ENCODE assay signal across 10 cellular contexts in genomic region chr16:67183284-67183626, GRCh38. TPM values are rescaled to one million over a fixed set of nuclear protein-coding genes. Genes with fewer than 3 reads are reported as not detected.
DNase-seq lines count a peak whose midpoint lies in the region; ATAC-seq, FAIRE-seq and TF ChIP-seq lines count a peak whose summit lies in the region.
"Had no signal": no experiment of that assay in that cellular context is flagged by ENCODE, and none has a peak within 500 bp of the region (broad histone marks: within the 10 kb centered on the region; RNA-seq: fewer than 3 reads in every experiment).

No MANE protein-coding gene starts in this region.

- H4K20me1 ChIP-seq in astrocyte (ENCODE audit: insufficient read depth, low read length) = peaks cover 58% of the 10 kb centered on the region

- peak overlapping the region; percentile 88; the same call in 1 of the 2 replicates for H3K27ac ChIP-seq in HEK293 (ENCODE audit: extremely low read depth, low read depth, low read length)
- H3K27ac ChIP-seq in astrocyte (ENCODE audit: low read depth, low read length) = peak overlapping the region; percentile 30
- H3K27ac ChIP-seq in layer of hippocampus (ENCODE audit: low read depth, low read length) = peak overlapping the region; percentile 98
- peak overlapping the region in 2 of 3 donors; percentile 89 to 95 for H3K27ac ChIP-seq in thyroid gland

- H3K27ac Mint-ChIP-seq in astrocyte (ENCODE audit: unreplicated experiment) = no peak overlapping the region
- H3K27ac Mint-ChIP-seq: activated naive CD8-positive, alpha-beta T cell treated with anti-CD3 and anti-CD28 coated beads, Interleukin-2, amount 10 ng/mL, durations not matched to agents 7 days and 5 days; IgD-negative memory B cell; T-helper 1 cell treated with Interleukin-12 subunit alpha and Interleukin-12 subunit beta and Interleukin-4 antibody, amounts not matched to agents 30 μg/mL and 1 μg/mL, for 36 hours had no signal

- H3K4me3 ChIP-seq in HEK293 (ENCODE audit: low read depth, low read length) = peak overlapping the region; percentile 84
- H3K4me3 ChIP-seq in astrocyte (ENCODE audit: insufficient read depth, low read depth, low read length) = peak overlapping the region; percentile 70
- H3K4me3 ChIP-seq in thyroid gland (replicated peaks in 1 of 3) = peak overlapping the region in 1 of 3 donors; percentile 69

- no peak for TF ChIP-seq CTCF in HEK293 (tag by site-specific recombination; IDR thresholded peaks at IDR 0.05)
- TF ChIP-seq CTCF in astrocyte (IDR thresholded peaks at IDR 0.05; ENCODE audit: insufficient read depth, low read depth, low read length) = no peak
- TF ChIP-seq CTCF in thyroid gland (IDR thresholded peaks at IDR 0.05) = no peak

- peaks cover 5% of the 10 kb centered on the region for H3K36me3 Mint-ChIP-seq in astrocyte (ENCODE audit: low read depth, unreplicated experiment)
- H3K36me3 Mint-ChIP-seq: IgD-negative memory B cell had no signal

- H3K9me3 Mint-ChIP-seq in astrocyte (ENCODE audit: unreplicated experiment) = no peaks in the 10 kb centered on the region
- H3K9me3 Mint-ChIP-seq: activated naive CD8-positive, alpha-beta T cell treated with anti-CD3 and anti-CD28 coated beads, Interleukin-2, amount 10 ng/mL, durations not matched to agents 7 days and 5 days; IgD-negative memory B cell; T-helper 1 cell treated with Interleukin-12 subunit alpha and Interleukin-12 subunit beta and Interleukin-4 antibody, amounts not matched to agents 30 μg/mL and 1 μg/mL, for 36 hours had no signal

- peaks cover 5% of the 10 kb centered on the region for H3K27me3 Mint-ChIP-seq in astrocyte (ENCODE audit: low read depth, unreplicated experiment)

- H3K4me2 ChIP-seq in astrocyte (ENCODE audit: low read length) = peak overlapping the region; percentile 91

- peaks cover 23% of the 10 kb centered on the region for H3K79me2 ChIP-seq in astrocyte (ENCODE audit: insufficient read depth, low read length)

- CTCF ChIA-PET in HEK293 (lab: Yijun Ruan, JAX) = interaction anchor here (0.5 to 1.5 kb wide), 7 partner anchors 9 to 231 kb away, joined by 3 to 6 read pairs (median 3); no protein-coding TSS in a partner anchor

- H3K4me1 Mint-ChIP-seq in astrocyte (ENCODE audit: low read depth, unreplicated experiment) = peaks cover 15% of the 10 kb centered on the region

- intact Hi-C loops in thyroid gland (cut with DNase I) = loop anchor here (10.0 kb wide), 2 partner anchors 208 to 288 kb away; no protein-coding TSS in a partner anchor

- DNase-seq in astrocyte (ENCODE audit: low read depth) (no peak), thyroid gland (no peak), mucosa of gallbladder (ENCODE audit: low spot score) (no peak), glomerular visceral epithelial cell (ENCODE audit: extremely low spot score) (no peak)

- H3K27me3 ChIP-seq in astrocyte (ENCODE audit: insufficient read depth, low read length) (no peaks in the 10 kb centered on the region), layer of hippocampus (ENCODE audit: control insufficient read depth, insufficient read depth, low read length) (no peaks in the 10 kb centered on the region), thyroid gland (no peaks in the 10 kb centered on the region)

- no peak overlapping the region for H3K4me3 Mint-ChIP-seq in astrocyte (ENCODE audit: unreplicated experiment)
- H3K4me3 Mint-ChIP-seq: activated naive CD8-positive, alpha-beta T cell treated with anti-CD3 and anti-CD28 coated beads, Interleukin-2, amount 10 ng/mL, durations not matched to agents 7 days and 5 days; IgD-negative memory B cell; T-helper 1 cell treated with Interleukin-12 subunit alpha and Interleukin-12 subunit beta and Interleukin-4 antibody, amounts not matched to agents 30 μg/mL and 1 μg/mL, for 36 hours had no signal

- H3K9ac ChIP-seq in astrocyte (ENCODE audit: low read length) = peak overlapping the region; percentile 90

- peak overlapping the region; percentile 94 for H2AFZ ChIP-seq in astrocyte (ENCODE audit: low read depth, low read length)

- POLR2A ChIA-PET in HEK293 (lab: Yijun Ruan, JAX) = interaction anchor here (1.1 kb wide), 2 partner anchors 9 to 23 kb away, joined by 3 read pairs; no protein-coding TSS in a partner anchor

- WGBS in thyroid gland, 2 donors = 12% methylated on average over 11 of the region's 11 CpGs

- peaks cover 9% of the 10 kb centered on the region for H3K4me1 ChIP-seq in HEK293 (ENCODE audit: control insufficient read depth, insufficient read depth, low read length)
- H3K4me1 ChIP-seq in astrocyte (ENCODE audit: insufficient read depth, low read length) = peaks cover 33% of the 10 kb centered on the region
- H3K4me1 ChIP-seq in thyroid gland = peaks cover 20 to 32% of the 10 kb centered on the region in 2 donors

- no peak for ATAC-seq in GM21447 (IDR thresholded peaks at IDR 0.05; ENCODE audit: unreplicated experiment)

- no peaks in the 10 kb centered on the region for H3K9me3 ChIP-seq in HEK293 (ENCODE audit: control insufficient read depth, insufficient read depth, low read depth, low read length)
- no peaks in the 10 kb centered on the region for H3K9me3 ChIP-seq in astrocyte (ENCODE audit: insufficient read depth, low read depth, low read length)
- H3K9me3 ChIP-seq in thyroid gland = no peaks in the 10 kb centered on the region

- FAIRE-seq in astrocyte (lab: Jason Lieb, UNC) = no peak

- TF ChIP-seq POLR2A in thyroid gland (IDR thresholded peaks at IDR 0.05) = no peak

- peaks cover 0 to 22% of the 10 kb centered on the region in 2 experiments; a peak in 1 of 3 replicates for H3K36me3 ChIP-seq in HEK293 (ENCODE audit: control insufficient read depth in 2 of 2, insufficient read depth in 1 of 2, low read length in 2 of 2)
- H3K36me3 ChIP-seq in astrocyte (ENCODE audit: insufficient read depth, low read length) = no peaks in the 10 kb centered on the region
- H3K36me3 ChIP-seq in thyroid gland = no peaks in the 10 kb centered on the region

TF ChIP-seq in HEK293, 187 proteins besides CTCF, POLR2A, EP300 and RAD21:
- peak; percentile 69 for TF ChIP-seq ZFP3 (tag by site-specific recombination; IDR thresholded peaks at IDR 0.05; ENCODE audit: low read depth)
- 0 out of 2 replicates have a peak, but pooled peaks have one; percentile 16 for TF ChIP-seq GLI4 (tag by site-specific recombination; IDR thresholded peaks at IDR 0.05)
- TF ChIP-seq ZBTB1 (tag by site-specific recombination; IDR thresholded peaks at IDR 0.05) = no peak
- no peak for TF ChIP-seq TRIM28 (IDR thresholded peaks at IDR 0.05; ENCODE audit: borderline replicate concordance, low read length)
- TF ChIP-seq ZNF24 (tag by site-specific recombination; IDR thresholded peaks at IDR 0.05) = peak; percentile 64; the same call in 1 of the 2 replicates
- no peak for TF ChIP-seq ZNF792 (tag by site-specific recombination; IDR thresholded peaks at IDR 0.05)
- no peak for TF ChIP-seq ZSCAN4 (tag by site-specific recombination; IDR thresholded peaks at IDR 0.05)
- peak; percentile 65; the same call in 1 of the 2 replicates for TF ChIP-seq ZNF366 (tag by site-specific recombination; conservative IDR thresholded peaks at IDR 0.05)
- TF ChIP-seq ZNF239 (tag by site-specific recombination; IDR thresholded peaks at IDR 0.05) = no peak

RNA-seq across cellular contexts. Expression of gene MATCAP1, which starts 0.5 kb away (rescaled TPM):
- 26.1 TPM in 2 replicates for total RNA-seq in astrocyte
- total RNA-seq in thyroid gland = 10 to 100 TPM; 20.3 to 50.0 (median 32.4) TPM
- 68.4 TPM for total RNA-seq in mucosa of gallbladder

RNA-seq across cellular contexts. Expression of gene EXOC3L1, which starts 6.7 kb away (rescaled TPM):
- total RNA-seq in astrocyte = 0.45 and 0.62 TPM in 2 replicates
- total RNA-seq in thyroid gland = 1 to 10 TPM; 5.9 to 8.6 (median 7.6) TPM
- 3.2 TPM for total RNA-seq in mucosa of gallbladder
- total RNA-seq: activated naive CD8-positive, alpha-beta T cell treated with anti-CD3 and anti-CD28 coated beads, Interleukin-2, amount 10 ng/mL, durations not matched to agents 7 days and 5 days had no signal

RNA-seq across cellular contexts. Expression of gene E2F4, which starts 8.7 kb away (rescaled TPM):
- total RNA-seq in astrocyte = 44.7 and 51.2 TPM in 2 replicates
- total RNA-seq in thyroid gland = 100 to 1,000 TPM in 1 of 4 donors, 10 to 100 TPM in 3; 77.6 to 117 (median 89.1) TPM
- 54.9 TPM for total RNA-seq in mucosa of gallbladder

RNA-seq across cellular contexts. Expression of gene NOL3, which starts 12.9 kb away (rescaled TPM):
- total RNA-seq in astrocyte = 9.5 and 10.9 TPM in 2 replicates
- total RNA-seq in thyroid gland = 10 to 100 TPM; 38.3 to 97.0 (median 63.5) TPM
- total RNA-seq in mucosa of gallbladder = 79.0 TPM

RNA-seq across cellular contexts. Expression of gene ELMO3, which starts 15.7 kb away (rescaled TPM):
- total RNA-seq in astrocyte (1.2 and 1.4 TPM in 2 replicates), thyroid gland (10 to 100 TPM; 26.0 to 37.8 (median 30.0) TPM), mucosa of gallbladder (68.3 TPM)

Comparison
In these comparisons a context has a peak if more than half of its experiments do, and no peak if none do; other contexts are left out.
1. H3K27ac ChIP-seq: peak in every context shown above with its lines; median percentile 98 in layer of hippocampus; 92 in thyroid gland; 88 in HEK293; 30 in astrocyte.